2 cellular contexts compared by ENCODE assay signal in the genomic region with DNA sequence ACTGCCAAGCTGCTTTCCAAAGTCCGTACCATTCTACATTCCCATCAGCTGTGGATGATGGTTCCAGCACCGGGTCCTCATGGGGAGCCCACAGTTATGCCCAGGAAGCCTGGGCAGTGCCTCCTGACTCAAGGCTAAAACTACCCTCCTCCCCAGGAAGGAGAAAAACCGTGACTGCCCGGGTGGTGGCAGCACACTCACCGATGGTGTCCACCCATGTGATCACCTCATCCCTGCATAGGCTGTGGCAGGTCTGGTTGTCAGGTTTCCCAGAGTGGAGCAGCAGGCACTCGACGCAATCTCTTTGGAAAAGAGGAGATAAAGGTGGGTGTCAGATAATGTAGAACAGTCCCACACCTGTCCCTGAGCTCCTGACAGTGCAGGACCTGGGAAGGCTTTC.
A peak's percentile ranks its signal among the peaks of the same experiment; 100 is the strongest.
TF ChIP-seq lines count a peak whose summit lies in the region.

No MANE protein-coding gene starts in this region.

TF ChIP-seq in IMR-90, 13 proteins besides CTCF, POLR2A, EP300 and RAD21:
- TF ChIP-seq ELK1 (IDR thresholded peaks at IDR 0.05; ENCODE audit: borderline replicate concordance, low read depth, low read length): no peak
- TF ChIP-seq MAZ (IDR thresholded peaks at IDR 0.05; ENCODE audit: borderline replicate concordance, low read depth, low read length): no peak
- TF ChIP-seq SMC3 (IDR thresholded peaks at IDR 0.05; ENCODE audit: low read depth, low read length): peak; percentile 32; the same call in 1 of the 2 replicates
- TF ChIP-seq, protein P1, sequence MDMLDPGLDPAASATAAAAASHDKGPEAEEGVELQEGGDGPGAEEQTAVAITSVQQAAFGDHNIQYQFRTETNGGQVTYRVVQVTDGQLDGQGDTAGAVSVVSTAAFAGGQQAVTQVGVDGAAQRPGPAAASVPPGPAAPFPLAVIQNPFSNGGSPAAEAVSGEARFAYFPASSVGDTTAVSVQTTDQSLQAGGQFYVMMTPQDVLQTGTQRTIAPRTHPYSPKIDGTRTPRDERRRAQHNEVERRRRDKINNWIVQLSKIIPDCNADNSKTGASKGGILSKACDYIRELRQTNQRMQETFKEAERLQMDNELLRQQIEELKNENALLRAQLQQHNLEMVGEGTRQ (IDR thresholded peaks at IDR 0.05; ENCODE audit: low read depth, low read length): peak; percentile 28; the same call in 1 of the 2 replicates
- TF ChIP-seq MAFK (IDR thresholded peaks at IDR 0.05; ENCODE audit: low read depth, low read length): no peak
- TF ChIP-seq RFX5 (IDR thresholded peaks at IDR 0.05; ENCODE audit: low read depth, low read length): no peak
- TF ChIP-seq BHLHE40 (IDR thresholded peaks at IDR 0.05; ENCODE audit: low read depth, low read length): no peak

TF ChIP-seq in K562, 482 proteins besides CTCF, POLR2A, EP300 and RAD21:
- no peak for TF ChIP-seq HDAC3 (IDR thresholded peaks at IDR 0.05; ENCODE audit: borderline replicate concordance, partially characterized antibody)
- TF ChIP-seq POLR2G (IDR thresholded peaks at IDR 0.05; ENCODE audit: low read depth, low read length): no peak
- TF ChIP-seq, protein P1 (CRISPR knock-in tag; IDR thresholded peaks at IDR 0.05): peak; percentile 69
- TF ChIP-seq, protein P2, sequence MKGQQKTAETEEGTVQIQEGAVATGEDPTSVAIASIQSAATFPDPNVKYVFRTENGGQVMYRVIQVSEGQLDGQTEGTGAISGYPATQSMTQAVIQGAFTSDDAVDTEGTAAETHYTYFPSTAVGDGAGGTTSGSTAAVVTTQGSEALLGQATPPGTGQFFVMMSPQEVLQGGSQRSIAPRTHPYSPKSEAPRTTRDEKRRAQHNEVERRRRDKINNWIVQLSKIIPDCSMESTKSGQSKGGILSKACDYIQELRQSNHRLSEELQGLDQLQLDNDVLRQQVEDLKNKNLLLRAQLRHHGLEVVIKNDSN (CRISPR knock-in tag; IDR thresholded peaks at IDR 0.05): peak; percentile 66
- no peak for TF ChIP-seq BRF2 (IDR thresholded peaks at IDR 0.05; ENCODE audit: borderline replicate concordance, insufficient read depth, insufficient read length)
- TF ChIP-seq TFAP4 (CRISPR knock-in tag; IDR thresholded peaks at IDR 0.05; ENCODE audit: borderline replicate concordance): 0 out of 2 replicates have a peak, but pooled peaks have one; percentile 16
- TF ChIP-seq TEAD1 (CRISPR knock-in tag; IDR thresholded peaks at IDR 0.05): no peak
- TF ChIP-seq HNRNPL (IDR thresholded peaks at IDR 0.05; ENCODE audit: low read depth, low read length): no peak
